In the genomic region with DNA sequence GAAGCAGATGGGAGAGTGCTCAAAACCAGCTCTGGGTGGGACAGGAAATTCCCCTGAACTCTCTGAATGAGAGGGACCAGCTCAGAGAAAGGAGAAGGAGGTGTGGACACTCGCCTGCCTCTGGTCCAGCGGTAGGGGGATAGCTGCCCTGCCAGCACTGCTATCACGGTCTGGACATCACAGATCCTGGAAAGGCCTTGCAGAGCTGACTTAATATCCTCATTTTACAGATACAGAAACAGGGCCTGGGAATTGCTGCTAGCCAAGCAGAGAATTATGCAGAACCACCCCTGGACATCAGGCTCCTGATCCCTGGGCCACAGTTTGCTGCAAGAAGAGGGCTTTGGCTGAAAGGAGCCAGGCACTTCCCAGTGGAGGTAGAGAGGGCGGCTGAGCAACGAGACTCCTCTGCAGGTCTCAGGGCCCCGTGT, we compare ENCODE assay signal across 10 cellular contexts. TPM values are rescaled to one million over a fixed set of nuclear protein-coding genes. Genes with fewer than 3 reads are reported as not detected.
A peak's percentile ranks its signal among the peaks of the same experiment; 100 is the strongest.
DNase-seq lines count a peak whose midpoint lies in the region; ATAC-seq and TF ChIP-seq lines count a peak whose summit lies in the region.
"Had no signal": no experiment of that assay in that cellular context is flagged by ENCODE, and none has a peak within 500 bp of the region (broad histone marks: within the 10 kb centered on the region; RNA-seq: fewer than 3 reads in every experiment).

No MANE protein-coding gene starts in this region.

- DNase-seq in stimulated activated CD4-positive, alpha-beta T cell treated with anti-CD3 and anti-CD28 coated beads, Interleukin-4, amount 100 ng/mL, for 24 hours, result peak; percentile 33
- DNase-seq in stimulated activated CD4-positive, alpha-beta T cell treated with anti-CD3 and anti-CD28 coated beads, Interleukin-4, amount 100 ng/mL, for 1 hour, result no peak
- DNase-seq in memory B cell (ENCODE audit: low spot score in 2 of 2), result no peak
- no peak for DNase-seq in vagina (ENCODE audit: extremely low spot score in 2 of 2)
- no peak for DNase-seq in SIG-M5 treated with dmso at 0.1 percent for 504 hours (lab: John Stamatoyannopoulos, UW; ENCODE audit: unreplicated experiment)
- no peak for DNase-seq in anterior cingulate cortex (lab: John Stamatoyannopoulos, UW)
- no peak for DNase-seq in islet precursor cell
- DNase-seq: NCI-H2081 treated with DMSO at 0.1 percent for 48 hours, T1000 had no signal

- peak overlapping the region; percentile 83 for H3K27ac ChIP-seq in vagina

- H3K9me3 ChIP-seq in vagina, result no peaks in the 10 kb centered on the region

- peak overlapping the region; percentile 98 for H3K27ac Mint-ChIP-seq in activated naive CD8-positive, alpha-beta T cell
- H3K27ac Mint-ChIP-seq in memory B cell, result peak overlapping the region; percentile 61

- H3K27me3 Mint-ChIP-seq in activated naive CD8-positive, alpha-beta T cell, result no peaks in the 10 kb centered on the region
- no peaks in the 10 kb centered on the region for H3K27me3 Mint-ChIP-seq in memory B cell

- peak overlapping the region; percentile 94 for H3K4me3 Mint-ChIP-seq in activated naive CD8-positive, alpha-beta T cell
- peak overlapping the region; percentile 49 for H3K4me3 Mint-ChIP-seq in memory B cell

- peaks cover 68% of the 10 kb centered on the region for H3K4me1 Mint-ChIP-seq in activated naive CD8-positive, alpha-beta T cell (ENCODE audit: low read depth)
- H3K4me1 Mint-ChIP-seq in memory B cell, result peaks cover 38% of the 10 kb centered on the region

- H3K36me3 ChIP-seq in vagina, result no peaks in the 10 kb centered on the region

- TF ChIP-seq POLR2A in vagina (IDR thresholded peaks at IDR 0.05), result no peak

- TF ChIP-seq CTCF in vagina (IDR thresholded peaks at IDR 0.05), result no peak

- ATAC-seq in memory B cell (ENCODE audit: low read depth), result no peak

- no peaks in the 10 kb centered on the region for H3K27me3 ChIP-seq in vagina

- peaks cover 59% of the 10 kb centered on the region for H3K36me3 Mint-ChIP-seq in activated naive CD8-positive, alpha-beta T cell
- peaks cover 6% of the 10 kb centered on the region for H3K36me3 Mint-ChIP-seq in memory B cell

- intact Hi-C loops in vagina (cut with DNase I), result no loop called here

- H3K9me3 Mint-ChIP-seq in activated naive CD8-positive, alpha-beta T cell (ENCODE audit: low read depth), result no peaks in the 10 kb centered on the region
- no peaks in the 10 kb centered on the region for H3K9me3 Mint-ChIP-seq in memory B cell

- H3K4me3 ChIP-seq in vagina, result no peak overlapping the region

- H3K4me1 ChIP-seq in vagina, result peaks cover 24% of the 10 kb centered on the region

RNA-seq across cellular contexts. Expression of a gene that starts 4.8 kb away (rescaled TPM):
- total RNA-seq in vagina, result 6.9 TPM

RNA-seq across cellular contexts. Expression of a gene that starts 44.8 kb away (rescaled TPM):
- total RNA-seq in vagina, result 44.9 TPM
